Comparison of ENCODE assay signal across 9 cellular contexts in the genomic region with DNA sequence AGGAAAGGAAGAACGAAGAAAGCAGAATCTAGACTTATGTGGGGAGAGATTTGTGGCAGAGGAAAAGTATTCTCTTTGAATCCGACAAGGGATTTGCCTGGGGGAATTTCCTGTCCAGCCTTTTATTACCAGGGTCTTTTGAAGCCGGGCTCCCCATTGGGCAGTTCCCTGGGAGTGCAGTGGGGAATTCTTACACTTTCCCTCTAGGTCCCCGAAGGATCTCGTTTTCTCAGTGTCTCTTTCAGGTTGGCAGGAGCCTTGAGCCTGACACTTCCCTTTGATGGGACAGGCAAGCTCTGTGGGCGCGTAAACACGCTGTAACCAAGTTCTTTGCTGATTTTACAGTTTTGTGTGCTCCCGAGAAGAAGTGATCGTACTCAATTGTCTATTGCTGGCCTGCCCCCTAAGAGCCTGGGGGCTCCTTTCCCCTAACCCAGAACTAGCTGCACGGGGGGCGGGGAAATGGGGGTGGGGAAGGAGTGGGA. TPM values are rescaled to one million over a fixed set of nuclear protein-coding genes. Genes with fewer than 3 reads are reported as not detected.
DNase-seq lines count a peak whose midpoint lies in the region; ATAC-seq, FAIRE-seq and TF ChIP-seq lines count a peak whose summit lies in the region.
"Had no signal": no experiment of that assay in that cellular context is flagged by ENCODE, and none has a peak within 500 bp of the region (broad histone marks: within the 10 kb centered on the region; RNA-seq: fewer than 3 reads in every experiment).

No MANE protein-coding gene starts in this region.

- H3K36me3 Mint-ChIP-seq in mesothelial cell of epicardium = no peaks in the 10 kb centered on the region

- no peak for TF ChIP-seq EP300 in A549 (IDR thresholded peaks at IDR 0.05)

- peak overlapping the region; percentile 95 for H3K27ac Mint-ChIP-seq in mesothelial cell of epicardium

- DNase-seq in A549 (ENCODE audit: low read depth in 1 of 2, low spot score in 1 of 2) (no peak), GM20000 (ENCODE audit: low spot score) (peak; percentile 46), mammary epithelial cell (no peak), mesothelial cell of epicardium (ENCODE audit: low spot score in 2 of 2, unreplicated experiment in 2 of 2) (peak in 1 of 2 experiments; percentile 42), HTR-8/SVneo (ENCODE audit: insufficient read length, low spot score) (no peak), Ammon's horn (ENCODE audit: low spot score) (no peak), HEK293T (ENCODE audit: extremely low spot score) (no peak)

- WGBS in A549 (ENCODE audit: missing lambda C conversion rate) = 9% methylated on average over 10 of the region's 12 CpGs
- WGBS in mammary epithelial cell (ENCODE audit: low coverage, missing lambda C conversion rate) = 17% methylated on average over 6 of the region's 12 CpGs

- intact Hi-C loops in mammary epithelial cell (cut with micrococcal nuclease) = loop anchor here (5.0 kb wide), 3 partner anchors 504 to 1064 kb away; no protein-coding TSS in a partner anchor

- TF ChIP-seq POLR2A in A549 (IDR thresholded peaks at IDR 0.05; ENCODE audit: low read length) = no peak

- H3K4me3 ChIP-seq in A549 (peak overlapping the region; percentile 56), mammary epithelial cell (replicated peaks in 1 of 3; ENCODE audit: insufficient read depth in 1 of 3, low read depth in 2 of 3, low read length in 3 of 3) (peak overlapping the region; percentile 59 to 68 (median 68))

- H3K27me3 ChIP-seq in mammary epithelial cell (ENCODE audit: insufficient read depth, low read length) = peaks cover 5% of the 10 kb centered on the region

- H3K9me3 ChIP-seq in A549 = no peaks in the 10 kb centered on the region
- no peaks in the 10 kb centered on the region for H3K9me3 ChIP-seq in mammary epithelial cell (replicated peaks; ENCODE audit: insufficient read depth, low read length)
- H3K9me3 ChIP-seq: adrenal gland had no signal

- in situ Hi-C loops in mammary epithelial cell (cut with MboI; ENCODE audit: low sequenced_read_pairs in 2 of 2) = loop anchor here in 1 of 2 donors (10.0 to 25.0 kb wide), 2 partner anchors 826 to 1109 kb away; no protein-coding TSS in a partner anchor

- CTCF ChIA-PET in A549 (lab: Yijun Ruan, JAX) (no interaction called here), mammary epithelial cell (lab: Charles Lee; ENCODE audit: low non-redundant PET) (no interaction called here), HEK293T (lab: Yijun Ruan, JAX) (interaction anchor here (0.8 to 1.2 kb wide), 2 partner anchors 40 to 94 kb away, joined by 3 to 5 read pairs; no protein-coding TSS in a partner anchor)

- H4K20me1 ChIP-seq in mammary epithelial cell (ENCODE audit: insufficient read depth, low read length) = no peaks in the 10 kb centered on the region

- peak overlapping the region; percentile 97 for H3K4me3 Mint-ChIP-seq in mesothelial cell of epicardium

- H2AFZ ChIP-seq in mammary epithelial cell (ENCODE audit: low read depth, low read length) = peak overlapping the region; percentile 98

- H3K9ac ChIP-seq in mammary epithelial cell (ENCODE audit: insufficient read depth, low read length) = no peak overlapping the region

- POLR2A ChIA-PET in A549 (lab: Yijun Ruan, JAX) (interaction anchor here (0.6 to 1.3 kb wide), 2 partner anchors 21 to 161 kb away, joined by 3 to 4 read pairs; no protein-coding TSS in a partner anchor), HEK293T (lab: Yijun Ruan, JAX) (interaction anchor here (0.8 to 1.5 kb wide), 5 partner anchors 8 to 587 kb away, joined by 3 read pairs; a partner anchor contains a TSS)

- ATAC-seq in A549 (no peak), HG02973 (IDR thresholded peaks at IDR 0.05; ENCODE audit: unreplicated experiment) (no peak)

- no TSS peak for BruUV-seq in mammary epithelial cell (replicated peaks; lab: Mats Ljungman, UMichigan)

- H3K4me1 Mint-ChIP-seq in mesothelial cell of epicardium = peaks cover 48% of the 10 kb centered on the region

- dilution Hi-C loops in mammary epithelial cell (cut with HindIII; ENCODE audit: low sequenced_read_pairs) = no loop called here

- H3K79me2 ChIP-seq in mammary epithelial cell (ENCODE audit: insufficient read depth, low read length) = no peaks in the 10 kb centered on the region

- TF ChIP-seq RAD21 in A549 (conservative IDR thresholded peaks at IDR 0.05 in 1 of 2, IDR thresholded peaks at IDR 0.05 in 1 of 2) = no peak

- H3K27me3 Mint-ChIP-seq in mesothelial cell of epicardium (ENCODE audit: low read depth) = peaks cover 10% of the 10 kb centered on the region

- H3K9me3 Mint-ChIP-seq in mesothelial cell of epicardium = no peaks in the 10 kb centered on the region

- H3K27ac ChIP-seq in A549 = peak overlapping the region; percentile 78 to 85; a peak in 5 of 6 replicates
- no peak overlapping the region for H3K27ac ChIP-seq in mammary epithelial cell (ENCODE audit: insufficient read depth, low read depth, low read length)

- TF ChIP-seq CTCF in A549 (IDR thresholded peaks at IDR 0.05) (no peak), GM20000 (IDR thresholded peaks at IDR 0.05; ENCODE audit: extremely low read depth, missing control alignments) (no peak), mammary epithelial cell (conservative IDR thresholded peaks at IDR 0.05 in 1 of 2, IDR thresholded peaks at IDR 0.05 in 1 of 2; ENCODE audit: extremely low read depth in 1 of 2, insufficient read depth in 1 of 2, low read depth in 1 of 2, low read length in 2 of 2) (no peak), mesothelial cell of epicardium (IDR thresholded peaks at IDR 0.05; ENCODE audit: unreplicated experiment) (no peak)

- H3K4me2 ChIP-seq in A549 (peak overlapping the region; percentile 89), mammary epithelial cell (ENCODE audit: insufficient read depth, low read depth, low read length) (peak overlapping the region; percentile 100)

- H3K36me3 ChIP-seq in mammary epithelial cell (ENCODE audit: insufficient read depth, low read length) = no peaks in the 10 kb centered on the region
- H3K36me3 ChIP-seq: adrenal gland had no signal

- FAIRE-seq in A549 (lab: Jason Lieb, UNC) (no peak), HTR-8/SVneo (lab: Jason Lieb, UNC) (no peak)

- H3K4me1 ChIP-seq in A549 (peaks cover 6% of the 10 kb centered on the region; the same call in 2 of the 3 replicates), mammary epithelial cell (ENCODE audit: insufficient read depth, low read length) (peaks cover 21% of the 10 kb centered on the region)

TF ChIP-seq in A549, 52 proteins besides CTCF, POLR2A, EP300 and RAD21:
- TF ChIP-seq POLR2AphosphoS2 (conservative IDR thresholded peaks at IDR 0.05; ENCODE audit: low read length) = no peak
- peak; percentile 85; the same call in 1 of the 2 replicates for TF ChIP-seq RNF2 (IDR thresholded peaks at IDR 0.05; ENCODE audit: borderline replicate concordance, low read depth)

TF ChIP-seq in HEK293T, 16 proteins besides CTCF, POLR2A, EP300 and RAD21:
- no peak for TF ChIP-seq LEF1 (IDR thresholded peaks at IDR 0.05; ENCODE audit: borderline replicate concordance)
- no peak for TF ChIP-seq SP1 (IDR thresholded peaks at IDR 0.05)
- TF ChIP-seq BHLHE40 (IDR thresholded peaks at IDR 0.05; ENCODE audit: borderline replicate concordance) = no peak
- no peak; the same call in 1 of the 2 replicates for TF ChIP-seq L3MBTL2 (conservative IDR thresholded peaks at IDR 0.05)
- no peak for TF ChIP-seq SUZ12 (IDR thresholded peaks at IDR 0.05)
- TF ChIP-seq ELF4 (IDR thresholded peaks at IDR 0.05) = no peak
- TF ChIP-seq ZNF384 (IDR thresholded peaks at IDR 0.05) = no peak
- no peak for TF ChIP-seq FOXA1 (IDR thresholded peaks at IDR 0.05)
- TF ChIP-seq TARDBP (IDR thresholded peaks at IDR 0.05) = no peak
- no peak for TF ChIP-seq CTBP1 (IDR thresholded peaks at IDR 0.05; ENCODE audit: borderline replicate concordance)
- TF ChIP-seq NFRKB (IDR thresholded peaks at IDR 0.05) = no peak
- TF ChIP-seq, protein P1, sequence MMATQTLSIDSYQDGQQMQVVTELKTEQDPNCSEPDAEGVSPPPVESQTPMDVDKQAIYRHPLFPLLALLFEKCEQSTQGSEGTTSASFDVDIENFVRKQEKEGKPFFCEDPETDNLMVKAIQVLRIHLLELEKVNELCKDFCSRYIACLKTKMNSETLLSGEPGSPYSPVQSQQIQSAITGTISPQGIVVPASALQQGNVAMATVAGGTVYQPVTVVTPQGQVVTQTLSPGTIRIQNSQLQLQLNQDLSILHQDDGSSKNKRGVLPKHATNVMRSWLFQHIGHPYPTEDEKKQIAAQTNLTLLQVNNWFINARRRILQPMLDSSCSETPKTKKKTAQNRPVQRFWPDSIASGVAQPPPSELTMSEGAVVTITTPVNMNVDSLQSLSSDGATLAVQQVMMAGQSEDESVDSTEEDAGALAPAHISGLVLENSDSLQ (IDR thresholded peaks at IDR 0.05) = no peak
- no peak for TF ChIP-seq FOXM1 (IDR thresholded peaks at IDR 0.05; ENCODE audit: borderline replicate concordance)
- TF ChIP-seq ARNT (IDR thresholded peaks at IDR 0.05) = no peak
TF ChIP-seq in HEK293T: peak in this region for 0.

RNA-seq across cellular contexts. Expression of a gene that starts 0.6 kb away (rescaled TPM):
- polyA plus RNA-seq in A549 (2011; rRNA removed) = 42.0 and 47.8 TPM in 2 replicates
- 1.9 and 2.5 TPM in 2 replicates for polyA plus RNA-seq in A549 (2012; cell fraction: cytosol; rRNA removed)
- polyA plus RNA-seq in A549 (2012; cell fraction: nucleus; rRNA removed) = 11.0 and 11.6 TPM in 2 replicates
- polyA plus RNA-seq in A549 (2017; fragmentation: RNase III; extraction: RNeasy Plus Mini Kit Qiagen cat#74134 plus additional on column Dnase treatment) = 20.1 to 26.0 TPM (median 21.1 TPM) in 3 replicates
- polyA minus RNA-seq in A549 (2011; rRNA and poly(A)+ RNA removed) = 104 and 116 TPM in 2 replicates
- 100 to 1,000 TPM in 1 of 2 donors, 10 to 100 TPM in 1; 82.9 to 234 TPM for total RNA-seq in mammary epithelial cell
- polyA plus RNA-seq in mammary epithelial cell = 28.7 TPM
- polyA minus RNA-seq in mammary epithelial cell = 73.9 TPM
- 633 to 678 TPM (median 634 TPM) in 3 replicates for total RNA-seq in mesothelial cell of epicardium
